9 cellular contexts compared by ENCODE assay signal in the genomic region with DNA sequence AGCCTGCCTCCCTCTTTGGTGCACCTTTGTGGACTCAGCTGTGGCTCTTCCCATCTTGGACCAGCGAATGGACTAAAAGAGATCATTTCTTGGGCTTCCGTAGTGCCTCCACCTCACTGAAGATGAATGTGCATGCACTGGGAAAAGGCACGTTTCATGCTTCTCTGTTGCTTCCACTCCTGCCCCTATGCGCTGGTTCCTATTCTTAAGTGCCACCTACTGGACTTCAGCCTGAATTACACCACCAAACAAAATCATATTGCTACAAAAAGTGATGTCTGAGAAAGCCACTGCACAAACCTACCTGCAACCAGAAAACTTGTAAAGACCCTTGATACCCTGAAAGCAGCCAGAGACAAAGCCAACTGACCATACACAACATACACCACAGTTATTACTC.
A peak's percentile ranks its signal among the peaks of the same experiment; 100 is the strongest.
DNase-seq lines count a peak whose midpoint lies in the region; ATAC-seq and TF ChIP-seq lines count a peak whose summit lies in the region.
"Had no signal": no experiment of that assay in that cellular context is flagged by ENCODE, and none has a peak within 500 bp of the region (broad histone marks: within the 10 kb centered on the region; RNA-seq: fewer than 3 reads in every experiment).

No MANE protein-coding gene starts in this region.

- H3K27me3 ChIP-seq in Loucy (ENCODE audit: insufficient read depth, low read length, poor library complexity, severe bottlenecking) (no peaks in the 10 kb centered on the region), mesendoderm (ENCODE audit: insufficient read depth, low read length, poor library complexity) (no peaks in the 10 kb centered on the region)

- H3K79me2 ChIP-seq in Loucy (ENCODE audit: insufficient read depth, low read length) (no peaks in the 10 kb centered on the region), mesendoderm (ENCODE audit: control insufficient read depth, insufficient read depth, low read length) (no peaks in the 10 kb centered on the region)

- no peaks in the 10 kb centered on the region for H3K36me3 Mint-ChIP-seq in activated CD8-positive, alpha-beta T cell treated with anti-CD3 and anti-CD28 coated beads, Interleukin-2, amount 10 ng/mL, durations not matched to agents 7 days and 5 days (ENCODE audit: low read depth)

- H3K4me1 ChIP-seq in Loucy (ENCODE audit: insufficient read depth, low read length, poor library complexity, severe bottlenecking) (no peaks in the 10 kb centered on the region), mesendoderm (ENCODE audit: control insufficient read depth, low read depth, low read length) (no peaks in the 10 kb centered on the region)

- H4K8ac ChIP-seq in mesendoderm (ENCODE audit: low read depth, low read length) = no peak overlapping the region

- H3K4me2 ChIP-seq in Loucy (ENCODE audit: low read depth, low read length, poor library complexity, severe bottlenecking) (no peak overlapping the region), mesendoderm (ENCODE audit: low read length) (no peak overlapping the region)

- no peaks in the 10 kb centered on the region for H3K27me3 Mint-ChIP-seq in activated CD8-positive, alpha-beta T cell treated with anti-CD3 and anti-CD28 coated beads, Interleukin-2, amount 10 ng/mL, durations not matched to agents 7 days and 5 days (ENCODE audit: low read depth)

- H3K4ac ChIP-seq in mesendoderm (ENCODE audit: low read depth, low read length) = no peak overlapping the region

- H3K56ac ChIP-seq in mesendoderm (ENCODE audit: low read length) = no peak overlapping the region

- H2BK120ac ChIP-seq in mesendoderm (ENCODE audit: low read depth, low read length) = no peak overlapping the region

- no peak overlapping the region for H3K23ac ChIP-seq in mesendoderm (ENCODE audit: low read length)

- H3K27ac Mint-ChIP-seq in activated CD8-positive, alpha-beta T cell treated with anti-CD3 and anti-CD28 coated beads, Interleukin-2, amount 10 ng/mL, durations not matched to agents 7 days and 5 days = no peak overlapping the region
- H3K27ac Mint-ChIP-seq: stimulated activated naive CD8-positive, alpha-beta T cell treated with anti-CD3 and anti-CD28 coated beads, Interleukin-15, Interleukin-2, amounts not matched to agents 100 ng/mL and 50 ng/mL, for 24 hours had no signal

- H3K36me3 ChIP-seq in Loucy (ENCODE audit: insufficient read depth, low read length) (no peaks in the 10 kb centered on the region), mesendoderm (ENCODE audit: control insufficient read depth, insufficient read depth, low read length) (no peaks in the 10 kb centered on the region)

- H4K5ac ChIP-seq in mesendoderm (ENCODE audit: low read length) = no peak overlapping the region

- H3K18ac ChIP-seq in mesendoderm (ENCODE audit: low read length) = no peak overlapping the region

- H2BK15ac ChIP-seq in mesendoderm (replicated peaks; ENCODE audit: low read depth) = no peak overlapping the region

- ATAC-seq in GM18502 (IDR thresholded peaks at IDR 0.05; ENCODE audit: poor library complexity, unreplicated experiment) = peak; percentile 70
- ATAC-seq in activated CD8-positive, alpha-beta T cell treated with anti-CD3 and anti-CD28 coated beads, Interleukin-2, amount 10 ng/mL, durations not matched to agents 7 days and 5 days = no peak

- H3K9ac ChIP-seq in Loucy (ENCODE audit: low read depth, low read length, poor library complexity, severe bottlenecking) (no peak overlapping the region), mesendoderm (ENCODE audit: low read length) (no peak overlapping the region)

- H2AFZ ChIP-seq in Loucy (ENCODE audit: low read length) = peak overlapping the region; percentile 14; the same call in 1 of the 2 replicates

- H3K4me3 Mint-ChIP-seq in activated CD8-positive, alpha-beta T cell treated with anti-CD3 and anti-CD28 coated beads, Interleukin-2, amount 10 ng/mL, durations not matched to agents 7 days and 5 days = no peak overlapping the region
- H3K4me3 Mint-ChIP-seq: stimulated activated naive CD8-positive, alpha-beta T cell treated with anti-CD3 and anti-CD28 coated beads, Interleukin-15, Interleukin-2, amounts not matched to agents 100 ng/mL and 50 ng/mL, for 24 hours had no signal

- H3K9me3 Mint-ChIP-seq in activated CD8-positive, alpha-beta T cell treated with anti-CD3 and anti-CD28 coated beads, Interleukin-2, amount 10 ng/mL, durations not matched to agents 7 days and 5 days (ENCODE audit: insufficient read depth) = no peaks in the 10 kb centered on the region
- H3K9me3 Mint-ChIP-seq: stimulated activated naive CD8-positive, alpha-beta T cell treated with anti-CD3 and anti-CD28 coated beads, Interleukin-15, Interleukin-2, amounts not matched to agents 100 ng/mL and 50 ng/mL, for 24 hours had no signal

- no peak overlapping the region for H3K4me3 ChIP-seq in Loucy (ENCODE audit: low read length, poor library complexity, severe bottlenecking)
- no peak overlapping the region for H3K4me3 ChIP-seq in mesendoderm (ENCODE audit: low read length)

- H3K9me3 ChIP-seq in Loucy (ENCODE audit: insufficient read depth, low read depth, low read length) = no peaks in the 10 kb centered on the region

- no peak overlapping the region for H2BK5ac ChIP-seq in mesendoderm (ENCODE audit: low read length)

- POLR2A ChIA-PET in activated CD8-positive, alpha-beta T cell treated with anti-CD3 and anti-CD28 coated beads, Interleukin-2, amount 10 ng/mL, durations not matched to agents 7 days and 5 days (lab: Charles Lee) = no interaction called here

- no peaks in the 10 kb centered on the region for H3K9me2 ChIP-seq in Loucy (replicated peaks; ENCODE audit: low read depth, low read length)

- peak; percentile 15 for DNase-seq in AG08395 (ENCODE audit: low spot score)
- DNase-seq in activated CD8-positive, alpha-beta T cell treated with anti-CD3 and anti-CD28 coated beads, Interleukin-2, amount 10 ng/mL, durations not matched to agents 7 days and 5 days = peak; percentile 23
- DNase-seq in mesendoderm = peak; percentile 55
- no peak for DNase-seq in C1 segment of cervical spinal cord (lab: John Stamatoyannopoulos, UW)
- DNase-seq in GOT3 (lab: John Stamatoyannopoulos, UW) = no peak
- no peak for DNase-seq in caudate nucleus (lab: John Stamatoyannopoulos, UW)

- no peaks in the 10 kb centered on the region for H3K4me1 Mint-ChIP-seq in activated CD8-positive, alpha-beta T cell treated with anti-CD3 and anti-CD28 coated beads, Interleukin-2, amount 10 ng/mL, durations not matched to agents 7 days and 5 days (ENCODE audit: low read depth)

- no peaks in the 10 kb centered on the region for H3K79me1 ChIP-seq in mesendoderm (ENCODE audit: low read length)

- H3F3A ChIP-seq in Loucy (ENCODE audit: low read depth) = no peaks in the 10 kb centered on the region

- TF ChIP-seq CTCF in Loucy (conservative IDR thresholded peaks at IDR 0.05; ENCODE audit: low read length) = peak; percentile 75

- no CpG with 5 or more reads among the region's 4 CpGs for WGBS in mesendoderm (ENCODE audit: extremely low coverage, insufficient coverage, low lambda C conversion rate)

- no peak overlapping the region for H3K27ac ChIP-seq in mesendoderm (ENCODE audit: low read depth, low read length)
- H3K27ac ChIP-seq in caudate nucleus (ENCODE audit: low read depth, low read length) = no peak overlapping the region

- H2AK5ac ChIP-seq in mesendoderm (ENCODE audit: low read length) = no peak overlapping the region

- CTCF ChIA-PET in activated CD8-positive, alpha-beta T cell treated with anti-CD3 and anti-CD28 coated beads, Interleukin-2, amount 10 ng/mL, durations not matched to agents 7 days and 5 days (lab: Charles Lee) = interaction anchor here (0.6 to 1.2 kb wide), 2 partner anchors 13 to 476 kb away, joined by 3 read pairs; no protein-coding TSS in a partner anchor

- H4K20me1 ChIP-seq in Loucy (ENCODE audit: insufficient read depth, low read length, poor library complexity, severe bottlenecking) = no peaks in the 10 kb centered on the region

Comparison
In these comparisons a context has a peak if more than half of its experiments do, and no peak if none do; other contexts are left out.
1. DNase-seq: peak in AG08395 (single experiment), activated CD8-positive, alpha-beta T cell treated with anti-CD3 and anti-CD28 coated beads, Interleukin-2, amount 10 ng/mL, durations not matched to agents 7 days and 5 days (single experiment) and mesendoderm (single experiment); none in C1 segment of cervical spinal cord (0 of 14), GOT3 (single experiment) and caudate nucleus (0 of 61).